ENCODE assay signal across 1 cellular context in the genomic region with DNA sequence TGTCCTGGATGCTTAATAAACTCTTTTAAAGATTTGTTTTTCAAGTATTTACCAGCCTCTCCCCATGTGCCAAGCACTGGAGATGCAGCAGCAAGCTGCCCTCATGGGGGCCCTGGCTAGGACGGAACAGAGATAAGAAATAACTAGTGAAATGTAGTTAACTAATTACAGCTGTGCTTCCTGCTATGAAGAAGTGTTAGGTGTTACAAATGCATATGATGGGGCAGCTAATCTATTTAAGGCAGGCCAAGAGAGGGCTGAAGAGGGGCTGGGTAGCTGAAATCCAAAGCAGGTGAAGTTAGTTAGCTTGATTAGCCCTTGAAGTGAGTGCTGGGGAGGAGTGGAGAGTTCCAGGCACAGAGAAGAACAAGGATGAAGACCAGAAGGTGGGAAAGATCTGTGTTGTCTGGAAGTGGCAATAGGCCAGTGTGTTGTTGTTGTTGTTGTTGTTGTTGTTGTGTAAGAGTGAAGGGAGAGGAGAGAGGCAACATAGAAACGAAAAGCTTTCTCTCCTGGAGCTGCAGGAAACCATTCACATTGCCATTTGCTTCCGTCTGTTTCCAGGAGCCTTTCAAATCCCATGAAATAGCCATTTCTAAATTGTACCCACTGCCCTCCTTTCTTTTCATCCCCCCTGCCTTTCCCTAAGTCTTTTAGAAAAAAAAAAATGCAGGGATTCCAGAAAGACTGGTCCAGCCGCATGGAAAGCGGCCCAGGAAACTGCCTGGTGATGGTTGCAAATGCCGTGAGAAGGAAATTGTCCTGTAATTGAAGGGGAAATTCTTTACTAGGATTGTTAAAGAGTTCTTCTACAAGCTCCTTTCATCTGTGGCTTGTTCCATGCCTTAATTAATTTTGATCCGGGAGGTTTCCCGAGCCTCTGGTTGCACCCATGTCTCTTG.
TF ChIP-seq lines count a peak whose summit lies in the region.

No MANE protein-coding gene starts in this region.

TF ChIP-seq in GM23338, 12 proteins besides CTCF, POLR2A, EP300 and RAD21 (continued from another document):
- TF ChIP-seq, protein P1, sequence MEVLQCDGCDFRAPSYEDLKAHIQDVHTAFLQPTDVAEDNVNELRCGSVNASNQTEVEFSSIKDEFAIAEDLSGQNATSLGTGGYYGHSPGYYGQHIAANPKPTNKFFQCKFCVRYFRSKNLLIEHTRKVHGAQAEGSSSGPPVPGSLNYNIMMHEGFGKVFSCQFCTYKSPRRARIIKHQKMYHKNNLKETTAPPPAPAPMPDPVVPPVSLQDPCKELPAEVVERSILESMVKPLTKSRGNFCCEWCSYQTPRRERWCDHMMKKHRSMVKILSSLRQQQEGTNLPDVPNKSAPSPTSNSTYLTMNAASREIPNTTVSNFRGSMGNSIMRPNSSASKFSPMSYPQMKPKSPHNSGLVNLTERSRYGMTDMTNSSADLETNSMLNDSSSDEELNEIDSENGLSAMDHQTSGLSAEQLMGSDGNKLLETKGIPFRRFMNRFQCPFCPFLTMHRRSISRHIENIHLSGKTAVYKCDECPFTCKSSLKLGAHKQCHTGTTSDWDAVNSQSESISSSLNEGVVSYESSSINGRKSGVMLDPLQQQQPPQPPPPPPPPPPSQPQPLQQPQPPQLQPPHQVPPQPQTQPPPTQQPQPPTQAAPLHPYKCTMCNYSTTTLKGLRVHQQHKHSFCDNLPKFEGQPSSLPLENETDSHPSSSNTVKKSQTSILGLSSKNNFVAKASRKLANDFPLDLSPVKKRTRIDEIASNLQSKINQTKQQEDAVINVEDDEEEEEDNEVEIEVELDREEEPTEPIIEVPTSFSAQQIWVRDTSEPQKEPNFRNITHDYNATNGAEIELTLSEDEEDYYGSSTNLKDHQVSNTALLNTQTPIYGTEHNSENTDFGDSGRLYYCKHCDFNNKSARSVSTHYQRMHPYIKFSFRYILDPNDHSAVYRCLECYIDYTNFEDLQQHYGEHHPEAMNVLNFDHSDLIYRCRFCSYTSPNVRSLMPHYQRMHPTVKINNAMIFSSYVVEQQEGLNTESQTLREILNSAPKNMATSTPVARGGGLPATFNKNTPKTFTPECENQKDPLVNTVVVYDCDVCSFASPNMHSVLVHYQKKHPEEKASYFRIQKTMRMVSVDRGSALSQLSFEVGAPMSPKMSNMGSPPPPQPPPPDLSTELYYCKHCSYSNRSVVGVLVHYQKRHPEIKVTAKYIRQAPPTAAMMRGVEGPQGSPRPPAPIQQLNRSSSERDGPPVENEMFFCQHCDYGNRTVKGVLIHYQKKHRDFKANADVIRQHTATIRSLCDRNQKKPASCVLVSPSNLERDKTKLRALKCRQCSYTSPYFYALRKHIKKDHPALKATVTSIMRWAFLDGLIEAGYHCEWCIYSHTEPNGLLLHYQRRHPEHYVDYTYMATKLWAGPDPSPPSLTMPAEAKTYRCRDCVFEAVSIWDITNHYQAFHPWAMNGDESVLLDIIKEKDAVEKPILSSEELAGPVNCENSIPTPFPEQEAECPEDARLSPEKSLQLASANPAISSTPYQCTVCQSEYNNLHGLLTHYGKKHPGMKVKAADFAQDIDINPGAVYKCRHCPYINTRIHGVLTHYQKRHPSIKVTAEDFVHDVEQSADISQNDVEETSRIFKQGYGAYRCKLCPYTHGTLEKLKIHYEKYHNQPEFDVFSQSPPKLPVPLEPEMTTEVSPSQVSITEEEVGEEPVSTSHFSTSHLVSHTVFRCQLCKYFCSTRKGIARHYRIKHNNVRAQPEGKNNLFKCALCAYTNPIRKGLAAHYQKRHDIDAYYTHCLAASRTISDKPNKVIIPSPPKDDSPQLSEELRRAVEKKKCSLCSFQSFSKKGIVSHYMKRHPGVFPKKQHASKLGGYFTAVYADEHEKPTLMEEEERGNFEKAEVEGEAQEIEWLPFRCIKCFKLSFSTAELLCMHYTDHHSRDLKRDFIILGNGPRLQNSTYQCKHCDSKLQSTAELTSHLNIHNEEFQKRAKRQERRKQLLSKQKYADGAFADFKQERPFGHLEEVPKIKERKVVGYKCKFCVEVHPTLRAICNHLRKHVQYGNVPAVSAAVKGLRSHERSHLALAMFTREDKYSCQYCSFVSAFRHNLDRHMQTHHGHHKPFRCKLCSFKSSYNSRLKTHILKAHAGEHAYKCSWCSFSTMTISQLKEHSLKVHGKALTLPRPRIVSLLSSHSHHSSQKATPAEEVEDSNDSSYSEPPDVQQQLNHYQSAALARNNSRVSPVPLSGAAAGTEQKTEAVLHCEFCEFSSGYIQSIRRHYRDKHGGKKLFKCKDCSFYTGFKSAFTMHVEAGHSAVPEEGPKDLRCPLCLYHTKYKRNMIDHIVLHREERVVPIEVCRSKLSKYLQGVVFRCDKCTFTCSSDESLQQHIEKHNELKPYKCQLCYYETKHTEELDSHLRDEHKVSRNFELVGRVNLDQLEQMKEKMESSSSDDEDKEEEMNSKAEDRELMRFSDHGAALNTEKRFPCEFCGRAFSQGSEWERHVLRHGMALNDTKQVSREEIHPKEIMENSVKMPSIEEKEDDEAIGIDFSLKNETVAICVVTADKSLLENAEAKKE (CRISPR knock-in tag; IDR thresholded peaks at IDR 0.05), result no peak
- TF ChIP-seq EZH2phosphoT487 (IDR thresholded peaks at IDR 0.05; ENCODE audit: unreplicated experiment) (no peak), ZNF331 (CRISPR knock-in tag; IDR thresholded peaks at IDR 0.05; ENCODE audit: low read depth) (no peak), NANOG (IDR thresholded peaks at IDR 0.05; ENCODE audit: borderline replicate concordance) (no peak)
- TF ChIP-seq, protein P2, sequence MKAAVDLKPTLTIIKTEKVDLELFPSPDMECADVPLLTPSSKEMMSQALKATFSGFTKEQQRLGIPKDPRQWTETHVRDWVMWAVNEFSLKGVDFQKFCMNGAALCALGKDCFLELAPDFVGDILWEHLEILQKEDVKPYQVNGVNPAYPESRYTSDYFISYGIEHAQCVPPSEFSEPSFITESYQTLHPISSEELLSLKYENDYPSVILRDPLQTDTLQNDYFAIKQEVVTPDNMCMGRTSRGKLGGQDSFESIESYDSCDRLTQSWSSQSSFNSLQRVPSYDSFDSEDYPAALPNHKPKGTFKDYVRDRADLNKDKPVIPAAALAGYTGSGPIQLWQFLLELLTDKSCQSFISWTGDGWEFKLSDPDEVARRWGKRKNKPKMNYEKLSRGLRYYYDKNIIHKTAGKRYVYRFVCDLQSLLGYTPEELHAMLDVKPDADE (IDR thresholded peaks at IDR 0.05), result no peak
